ENCODE assay signal across 1 cellular context in the genomic region with DNA sequence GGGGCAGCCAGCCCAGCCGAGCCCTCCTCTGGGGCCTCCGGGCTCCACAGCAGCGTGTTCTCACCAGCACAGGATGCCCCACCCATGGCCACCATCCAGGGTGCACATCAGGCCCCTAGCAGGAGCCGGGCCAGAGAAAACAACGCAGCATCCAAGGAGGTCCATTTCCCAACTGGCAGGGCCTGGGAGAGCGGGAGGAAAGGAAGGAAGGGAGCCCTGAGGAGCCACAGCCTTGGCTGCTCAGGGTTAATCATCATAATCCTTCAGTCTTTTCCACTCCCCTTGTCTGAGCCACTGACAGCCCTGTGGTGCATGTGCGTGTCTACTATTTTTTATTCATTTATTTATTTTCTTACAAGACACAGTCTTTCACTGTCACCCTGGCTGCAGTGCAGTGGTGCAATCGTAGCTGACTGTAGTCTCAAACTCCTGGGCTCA.
TF ChIP-seq lines count a peak whose summit lies in the region.

No MANE protein-coding gene starts in this region.

TF ChIP-seq in HepG2, 621 proteins besides CTCF, POLR2A, EP300 and RAD21:
- TF ChIP-seq RAD51 (IDR thresholded peaks at IDR 0.05; ENCODE audit: borderline replicate concordance): no peak
- TF ChIP-seq ZNF547 (CRISPR knock-in tag; IDR thresholded peaks at IDR 0.05): no peak
- TF ChIP-seq KLF16 (CRISPR knock-in tag; IDR thresholded peaks at IDR 0.05): no peak
- no peak for TF ChIP-seq HNRNPLL (IDR thresholded peaks at IDR 0.05; ENCODE audit: low read depth, low read length, poor library complexity, severe bottlenecking)
- no peak for TF ChIP-seq NAIF1 (CRISPR knock-in tag; IDR thresholded peaks at IDR 0.05; ENCODE audit: borderline replicate concordance)
- no peak for TF ChIP-seq ZNF672 (CRISPR knock-in tag; IDR thresholded peaks at IDR 0.05)
- no peak for TF ChIP-seq ZNF256 (CRISPR knock-in tag; conservative IDR thresholded peaks at IDR 0.05)
- no peak for TF ChIP-seq TEAD2 (CRISPR knock-in tag; IDR thresholded peaks at IDR 0.05)
- TF ChIP-seq CENPX (CRISPR knock-in tag; IDR thresholded peaks at IDR 0.05): no peak
- TF ChIP-seq, protein P1, sequence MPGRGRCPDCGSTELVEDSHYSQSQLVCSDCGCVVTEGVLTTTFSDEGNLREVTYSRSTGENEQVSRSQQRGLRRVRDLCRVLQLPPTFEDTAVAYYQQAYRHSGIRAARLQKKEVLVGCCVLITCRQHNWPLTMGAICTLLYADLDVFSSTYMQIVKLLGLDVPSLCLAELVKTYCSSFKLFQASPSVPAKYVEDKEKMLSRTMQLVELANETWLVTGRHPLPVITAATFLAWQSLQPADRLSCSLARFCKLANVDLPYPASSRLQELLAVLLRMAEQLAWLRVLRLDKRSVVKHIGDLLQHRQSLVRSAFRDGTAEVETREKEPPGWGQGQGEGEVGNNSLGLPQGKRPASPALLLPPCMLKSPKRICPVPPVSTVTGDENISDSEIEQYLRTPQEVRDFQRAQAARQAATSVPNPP (CRISPR knock-in tag; IDR thresholded peaks at IDR 0.05): no peak
- no peak for TF ChIP-seq ZNF678 (CRISPR knock-in tag; IDR thresholded peaks at IDR 0.05)
- no peak for TF ChIP-seq POLR2G (IDR thresholded peaks at IDR 0.05; ENCODE audit: low read depth, low read length)
- TF ChIP-seq ELF3 (CRISPR knock-in tag; IDR thresholded peaks at IDR 0.05): no peak
- no peak for TF ChIP-seq ZFY (CRISPR knock-in tag; IDR thresholded peaks at IDR 0.05)
- no peak for TF ChIP-seq TMF1 (CRISPR knock-in tag; IDR thresholded peaks at IDR 0.05; ENCODE audit: low read depth)
- TF ChIP-seq ZBTB21 (CRISPR knock-in tag; IDR thresholded peaks at IDR 0.05): no peak
- no peak for TF ChIP-seq MXI1 (IDR thresholded peaks at IDR 0.05; ENCODE audit: borderline replicate concordance, low read depth, low read length)
- no peak for TF ChIP-seq ZNF576 (CRISPR knock-in tag; IDR thresholded peaks at IDR 0.05)
TF ChIP-seq in HepG2: peak in this region for 0.
